ENCODE assay signal across 8 cellular contexts in the genomic region with DNA sequence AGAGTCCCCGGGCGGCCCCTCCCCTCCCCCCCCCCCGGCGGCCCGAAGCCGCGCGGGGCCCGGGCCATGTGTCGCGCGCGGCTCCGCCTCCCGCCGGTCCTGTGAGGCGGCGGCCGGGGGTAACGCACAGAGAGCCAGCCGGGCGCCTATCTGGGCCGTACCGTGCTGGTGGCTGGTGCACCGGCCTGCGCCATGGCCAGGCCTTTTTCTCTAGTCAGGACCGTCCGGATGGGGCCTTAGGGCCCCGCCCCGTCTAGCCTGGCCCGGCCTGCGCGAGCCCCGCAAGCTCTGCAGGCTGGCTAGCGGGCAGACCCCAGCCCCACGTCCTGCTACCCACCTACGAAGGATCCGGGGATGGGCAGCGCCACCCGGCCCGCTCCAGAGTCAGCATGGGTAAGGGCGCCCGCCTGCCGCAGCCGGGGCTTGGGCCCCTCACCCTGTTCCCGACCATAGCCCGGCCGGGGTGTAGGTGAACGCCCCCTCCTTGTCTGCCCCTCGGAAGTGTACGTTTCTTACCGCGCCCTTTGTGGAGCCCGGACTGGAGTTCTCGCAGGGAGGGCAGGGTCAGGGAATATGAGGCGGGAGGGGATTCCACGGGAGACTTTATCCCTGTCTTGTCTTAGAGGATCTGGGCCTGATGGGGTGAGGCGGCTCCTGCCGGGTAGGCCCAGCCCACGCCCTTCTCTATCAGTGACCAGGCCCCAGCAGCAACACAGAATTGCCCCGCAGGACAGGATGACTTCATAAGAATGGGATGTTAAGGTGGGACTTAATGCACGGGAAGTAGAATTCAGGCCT. TPM values are rescaled to one million over a fixed set of nuclear protein-coding genes. Genes with fewer than 3 reads are reported as not detected.
DNase-seq lines count a peak whose midpoint lies in the region; ATAC-seq lines count a peak whose summit lies in the region.

A gene with protein sequence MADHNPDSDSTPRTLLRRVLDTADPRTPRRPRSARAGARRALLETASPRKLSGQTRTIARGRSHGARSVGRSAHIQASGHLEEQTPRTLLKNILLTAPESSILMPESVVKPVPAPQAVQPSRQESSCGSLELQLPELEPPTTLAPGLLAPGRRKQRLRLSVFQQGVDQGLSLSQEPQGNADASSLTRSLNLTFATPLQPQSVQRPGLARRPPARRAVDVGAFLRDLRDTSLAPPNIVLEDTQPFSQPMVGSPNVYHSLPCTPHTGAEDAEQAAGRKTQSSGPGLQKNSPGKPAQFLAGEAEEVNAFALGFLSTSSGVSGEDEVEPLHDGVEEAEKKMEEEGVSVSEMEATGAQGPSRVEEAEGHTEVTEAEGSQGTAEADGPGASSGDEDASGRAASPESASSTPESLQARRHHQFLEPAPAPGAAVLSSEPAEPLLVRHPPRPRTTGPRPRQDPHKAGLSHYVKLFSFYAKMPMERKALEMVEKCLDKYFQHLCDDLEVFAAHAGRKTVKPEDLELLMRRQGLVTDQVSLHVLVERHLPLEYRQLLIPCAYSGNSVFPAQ (minus strand): TSS at position 630 of the 798 bp plus-strand sequence. CDS start 13,834 bp downstream, outside the sequence.

- WGBS in GM23248 (ENCODE audit: low coverage in 1 of 2, low lambda C conversion rate in 2 of 2, missing lambda C conversion rate in 2 of 2), 2 experiments = 1% methylated on average over 30 to 44 of the region's 62 CpGs

- no peaks in the 10 kb centered on the region for H3K9me2 ChIP-seq in GM23248 (ENCODE audit: insufficient read depth)

- POLR2A ChIA-PET in activated CD4-positive, alpha-beta memory T cell treated with anti-CD3 and anti-CD28 coated beads, Interleukin-2, amount 10 ng/mL, durations not matched to agents 7 days and 5 days (lab: Charles Lee) = interaction anchor here (0.8 to 4.4 kb wide), 6 partner anchors 11 to 45 kb away, joined by 3 to 43 read pairs (median 4); a partner anchor contains a TSS

- H3K4me1 ChIP-seq in GM23248 (ENCODE audit: insufficient read depth) = peaks cover 39% of the 10 kb centered on the region

- H3K4me2 ChIP-seq in GM23248 (ENCODE audit: unreplicated experiment) = peak within 1 kb of the TSS; percentile 88

- peak within 1 kb of the TSS; percentile 99 for H3K9ac ChIP-seq in GM23248

- peak within 1 kb of the TSS; percentile 89 for H3K4me3 Mint-ChIP-seq in activated CD4-positive, alpha-beta memory T cell treated with anti-CD3 and anti-CD28 coated beads, Interleukin-2, amount 10 ng/mL, durations not matched to agents 7 days and 5 days
- H3K4me3 Mint-ChIP-seq in natural killer cell treated with Interleukin-12 subunit alpha and Interleukin-12 subunit beta and Interleukin-15 and Interleukin-18, amount 100 ng/mL, for 72 hours = peak within 1 kb of the TSS; percentile 95

- no peaks in the 10 kb centered on the region for H3K27me3 ChIP-seq in GM23248 (replicated peaks; ENCODE audit: insufficient read depth)

- DNase-seq in NCI-H82 (lab: John Stamatoyannopoulos, UW) = peak; percentile 78
- DNase-seq in NCI-H82 treated with DMSO at 0.1 percent for 48 hours (lab: John Stamatoyannopoulos, UW; ENCODE audit: unreplicated experiment) = no peak
- DNase-seq in GM23248 = peak; percentile 87
- no peak for DNase-seq in Jurkat, Clone E6-1 (ENCODE audit: low read depth, low spot score)
- no peak for DNase-seq in activated CD4-positive, alpha-beta memory T cell treated with anti-CD3 and anti-CD28 coated beads, Interleukin-2, amount 10 ng/mL, durations not matched to agents 7 days and 5 days
- DNase-seq in fibroblast of peridontal ligament (ENCODE audit: extremely low read depth) = peak; percentile 28
- no peak for DNase-seq in natural killer cell treated with Interleukin-12 subunit alpha and Interleukin-12 subunit beta and Interleukin-15 and Interleukin-18, amount 100 ng/mL, for 72 hours (ENCODE audit: low spot score)
- no peak for DNase-seq in middle frontal gyrus (ENCODE audit: extremely low spot score, low spot score)

- H3K79me2 ChIP-seq in GM23248 (ENCODE audit: insufficient read depth) = peaks cover 88% of the 10 kb centered on the region

- no peaks in the 10 kb centered on the region for H3K9me3 ChIP-seq in GM23248 (ENCODE audit: low read depth)

- no peaks in the 10 kb centered on the region for H3K27me3 Mint-ChIP-seq in activated CD4-positive, alpha-beta memory T cell treated with anti-CD3 and anti-CD28 coated beads, Interleukin-2, amount 10 ng/mL, durations not matched to agents 7 days and 5 days
- H3K27me3 Mint-ChIP-seq in natural killer cell treated with Interleukin-12 subunit alpha and Interleukin-12 subunit beta and Interleukin-15 and Interleukin-18, amount 100 ng/mL, for 72 hours = no peaks in the 10 kb centered on the region

- peak within 1 kb of the TSS; percentile 91 for H3K27ac ChIP-seq in GM23248

- H3K9me3 Mint-ChIP-seq in activated CD4-positive, alpha-beta memory T cell treated with anti-CD3 and anti-CD28 coated beads, Interleukin-2, amount 10 ng/mL, durations not matched to agents 7 days and 5 days = no peaks in the 10 kb centered on the region
- no peaks in the 10 kb centered on the region for H3K9me3 Mint-ChIP-seq in natural killer cell treated with Interleukin-12 subunit alpha and Interleukin-12 subunit beta and Interleukin-15 and Interleukin-18, amount 100 ng/mL, for 72 hours

- H3K4me1 Mint-ChIP-seq in activated CD4-positive, alpha-beta memory T cell treated with anti-CD3 and anti-CD28 coated beads, Interleukin-2, amount 10 ng/mL, durations not matched to agents 7 days and 5 days = peaks cover 48% of the 10 kb centered on the region
- H3K4me1 Mint-ChIP-seq in natural killer cell treated with Interleukin-12 subunit alpha and Interleukin-12 subunit beta and Interleukin-15 and Interleukin-18, amount 100 ng/mL, for 72 hours (ENCODE audit: low read depth in 2 of 2) = peaks cover 24 to 30% of the 10 kb centered on the region in 2 donors

- CTCF ChIA-PET in activated CD4-positive, alpha-beta memory T cell treated with anti-CD3 and anti-CD28 coated beads, Interleukin-2, amount 10 ng/mL, durations not matched to agents 7 days and 5 days (lab: Charles Lee) = interaction anchor here (1.0 to 4.1 kb wide), 3 partner anchors 14 to 184 kb away, joined by 3 to 22 read pairs (median 7); no protein-coding TSS in a partner anchor

- H4K20me1 ChIP-seq in GM23248 (ENCODE audit: insufficient read depth) = 0 out of 2 replicates have a peak, but pooled peaks cover 4% of the 10 kb centered on the region

- no peaks in the 10 kb centered on the region for H3K36me3 ChIP-seq in GM23248 (ENCODE audit: low read depth)

- peak; percentile 63 to 70 for ATAC-seq in natural killer cell treated with Interleukin-12 subunit alpha and Interleukin-12 subunit beta and Interleukin-15 and Interleukin-18, amount 100 ng/mL, for 72 hours

- peak within 1 kb of the TSS; percentile 81 for H2AFZ ChIP-seq in GM23248

- peak within 1 kb of the TSS; percentile 96 for H3K4me3 ChIP-seq in GM23248
- H3K4me3 ChIP-seq in Jurkat, Clone E6-1 (ENCODE audit: low read length) = peak within 1 kb of the TSS; percentile 92

- peak within 1 kb of the TSS; percentile 79 for H3K27ac Mint-ChIP-seq in activated CD4-positive, alpha-beta memory T cell treated with anti-CD3 and anti-CD28 coated beads, Interleukin-2, amount 10 ng/mL, durations not matched to agents 7 days and 5 days
- peak within 1 kb of the TSS; percentile 95 to 97 for H3K27ac Mint-ChIP-seq in natural killer cell treated with Interleukin-12 subunit alpha and Interleukin-12 subunit beta and Interleukin-15 and Interleukin-18, amount 100 ng/mL, for 72 hours

- peaks cover 18% of the 10 kb centered on the region for H3K36me3 Mint-ChIP-seq in activated CD4-positive, alpha-beta memory T cell treated with anti-CD3 and anti-CD28 coated beads, Interleukin-2, amount 10 ng/mL, durations not matched to agents 7 days and 5 days (ENCODE audit: low read depth)
- H3K36me3 Mint-ChIP-seq in natural killer cell treated with Interleukin-12 subunit alpha and Interleukin-12 subunit beta and Interleukin-15 and Interleukin-18, amount 100 ng/mL, for 72 hours = no peaks in the 10 kb centered on the region

- in situ Hi-C loops in GM23248 (cut with MboI) = no loop called here

- H3F3A ChIP-seq in GM23248 (ENCODE audit: insufficient read depth) = peaks cover 15% of the 10 kb centered on the region

RNA-seq across cellular contexts. Expression of the gene that starts here (rescaled TPM):
- 53.4 and 59.4 TPM in 2 replicates for total RNA-seq in GM23248 (2014; rRNA removed; shearing (Covaris generic))
- polyA plus RNA-seq in GM23248 (2016; fragmentation: Nextera tagmentation; extraction: Ambion mirVana) = 54.0 and 63.1 TPM in 2 replicates
- 75.1 TPM for polyA plus RNA-seq in Jurkat, Clone E6-1 (2012; ENCODE audit: insufficient read depth, insufficient read length)
- 10 to 100 TPM; 50.2 to 53.5 TPM for total RNA-seq in activated CD4-positive, alpha-beta memory T cell treated with anti-CD3 and anti-CD28 coated beads, Interleukin-2, amount 10 ng/mL, durations not matched to agents 7 days and 5 days
- 10 to 100 TPM; 51.6 to 83.7 TPM for total RNA-seq in natural killer cell treated with Interleukin-12 subunit alpha and Interleukin-12 subunit beta and Interleukin-15 and Interleukin-18, amount 100 ng/mL, for 72 hours

Comparison
In these comparisons a context has a peak if more than half of its experiments do, and no peak if none do; other contexts are left out.
1. DNase-seq: peak in NCI-H82 (single experiment), GM23248 (single experiment) and fibroblast of peridontal ligament (single experiment); none in NCI-H82 treated with DMSO at 0.1 percent for 48 hours (single experiment), Jurkat, Clone E6-1 (single experiment), activated CD4-positive, alpha-beta memory T cell treated with anti-CD3 and anti-CD28 coated beads, Interleukin-2, amount 10 ng/mL, durations not matched to agents 7 days and 5 days (single experiment), natural killer cell treated with Interleukin-12 subunit alpha and Interleukin-12 subunit beta and Interleukin-15 and Interleukin-18, amount 100 ng/mL, for 72 hours (single experiment) and middle frontal gyrus (single experiment).